ENCODE assay signal across 20 cellular contexts in genomic region chr4:5895287-5895686, GRCh38. TPM values are rescaled to one million over a fixed set of nuclear protein-coding genes. Genes with fewer than 3 reads are reported as not detected.
DNase-seq lines count a peak whose midpoint lies in the region; ATAC-seq and TF ChIP-seq lines count a peak whose summit lies in the region.
"Had no signal": no experiment of that assay in that cellular context is flagged by ENCODE, and none has a peak within 500 bp of the region (broad histone marks: within the 10 kb centered on the region; RNA-seq: fewer than 3 reads in every experiment).

No MANE protein-coding gene starts in this region.

- no peak for ATAC-seq in IMR-90 (ENCODE audit: low read depth)
- ATAC-seq: K562 had no signal

- H2BK5ac ChIP-seq in IMR-90 (ENCODE audit: low read depth, low read length, poor library complexity, severe bottlenecking): no peak overlapping the region

- TF ChIP-seq CTCF in IMR-90 (conservative IDR thresholded peaks at IDR 0.05; ENCODE audit: low read depth, low read length) (no peak), fibroblast of the aortic adventitia (IDR thresholded peaks at IDR 0.05; ENCODE audit: insufficient read depth, low read length) (no peak)

- H3K18ac ChIP-seq in IMR-90 (ENCODE audit: low read depth, low read length): no peak overlapping the region

- H3K27me3 ChIP-seq in IMR-90 (ENCODE audit: control insufficient read depth, insufficient read depth, low read length): peaks cover 57% of the 10 kb centered on the region

- CTCF ChIA-PET in IMR-90 (lab: Yijun Ruan, JAX): no interaction called here

- no peak for TF ChIP-seq RAD21 in IMR-90 (IDR thresholded peaks at IDR 0.05; ENCODE audit: low read length)

- dilution Hi-C loops in IMR-90 (cut with HindIII; ENCODE audit: low sequenced_read_pairs, unreplicated experiment): no loop called here

- no peaks in the 10 kb centered on the region for H3K9me1 ChIP-seq in IMR-90 (ENCODE audit: insufficient read depth, low read length)

- no peak overlapping the region for H3K4ac ChIP-seq in IMR-90 (ENCODE audit: low read depth, low read length)

- H2AFZ ChIP-seq in IMR-90 (replicated peaks; ENCODE audit: low read length, poor library complexity): no peak overlapping the region

- H3K23ac ChIP-seq in IMR-90 (ENCODE audit: low read depth, low read length): no peak overlapping the region

- no TSS peak for BruUV-seq in IMR-90 (replicated peaks; lab: Mats Ljungman, UMichigan)

- H3K4me1 ChIP-seq in IMR-90 (ENCODE audit: control insufficient read depth, insufficient read depth, low read length): no peaks in the 10 kb centered on the region

- DNase-seq in DMS 273 (lab: John Stamatoyannopoulos, UW; ENCODE audit: unreplicated experiment): peak; percentile 8
- DNase-seq in DMS 273 treated with DMSO at 0.1 percent for 48 hours (lab: John Stamatoyannopoulos, UW): no peak
- peak; percentile 5 for DNase-seq in IMR-90
- DNase-seq in fibroblast of the aortic adventitia (ENCODE audit: low read depth): peak; percentile 19
- DNase-seq in occipital lobe (lab: John Stamatoyannopoulos, UW): peak; percentile 37
- DNase-seq in cerebellar cortex (ENCODE audit: low spot score): no peak
- no peak for DNase-seq in NCI-H748 treated with DMSO at 0.1 percent for 48 hours (lab: John Stamatoyannopoulos, UW)
- DNase-seq in NCI-H446 (lab: John Stamatoyannopoulos, UW): no peak
- DNase-seq: BE2C; Calu3; CD4-positive, alpha-beta memory T cell; NCI-H1417 treated with DMSO at 0.1 percent for 48 hours; NCI-H1930; NCI-H2171; NCI-H526 treated with DMSO at 0.1 percent for 48 hours; Right ventricle myocardium superior had no signal

- no peak for TF ChIP-seq POLR2A in IMR-90 (IDR thresholded peaks at IDR 0.05; ENCODE audit: low read depth, low read length)

- H3K27ac ChIP-seq in IMR-90 (ENCODE audit: insufficient read depth, low read length): no peak overlapping the region
- H3K27ac ChIP-seq: 22Rv1, SK-N-MC had no signal

- H3K79me1 ChIP-seq in IMR-90 (ENCODE audit: low read depth in 1 of 2, low read length in 2 of 2): no peaks in the 10 kb centered on the region

- H3K56ac ChIP-seq in IMR-90 (ENCODE audit: extremely low read depth, insufficient read depth, low read length): no peak overlapping the region

- no peaks in the 10 kb centered on the region for H3K36me3 ChIP-seq in IMR-90 (ENCODE audit: control insufficient read depth, insufficient read depth, low read length)
- H3K36me3 ChIP-seq: BE2C had no signal

- intact Hi-C loops in IMR-90 (cut with micrococcal nuclease): no loop called here

- H2AK5ac ChIP-seq in IMR-90 (ENCODE audit: low read depth, low read length): no peak overlapping the region

- no peak overlapping the region for H2BK15ac ChIP-seq in IMR-90 (ENCODE audit: low read depth, low read length)

- POLR2A ChIA-PET in IMR-90 (lab: Charles Lee; ENCODE audit: unreplicated experiment): no interaction called here

- in situ Hi-C loops in IMR-90 (cut with MboI; ENCODE audit: low sequenced_read_pairs): no loop called here

- no peak overlapping the region for H4K8ac ChIP-seq in IMR-90 (ENCODE audit: low read depth in 2 of 2, low read length in 2 of 2)

- H3K14ac ChIP-seq in IMR-90 (replicated peaks; ENCODE audit: low read depth, low read length): no peak overlapping the region

- H3K4me2 ChIP-seq in IMR-90 (ENCODE audit: low read depth, low read length): no peak overlapping the region

- no peak overlapping the region for H4K5ac ChIP-seq in IMR-90 (ENCODE audit: low read depth, low read length)

- H4K91ac ChIP-seq in IMR-90 (ENCODE audit: insufficient read depth, low read depth, low read length): no peak overlapping the region

- no peak overlapping the region for H2BK120ac ChIP-seq in IMR-90 (ENCODE audit: low read depth, low read length)

- peaks cover 5% of the 10 kb centered on the region; the same call in 1 of the 2 replicates for H3K9me3 ChIP-seq in IMR-90 (ENCODE audit: control insufficient read depth, insufficient read depth, low read length)
- H3K9me3 ChIP-seq: BE2C had no signal

- H2BK20ac ChIP-seq in IMR-90 (ENCODE audit: low read depth, low read length): no peak overlapping the region

- H3K4me3 ChIP-seq in IMR-90 (ENCODE audit: insufficient read depth, low read depth, low read length) (no peak overlapping the region), fibroblast of the aortic adventitia (ENCODE audit: low read depth, low read length) (no peak overlapping the region)
- H3K4me3 ChIP-seq: K562, SK-N-MC had no signal

- H4K20me1 ChIP-seq in IMR-90 (ENCODE audit: insufficient read depth, low read length): no peaks in the 10 kb centered on the region; the same call in 1 of the 2 replicates

- H2AK9ac ChIP-seq in IMR-90 (replicated peaks; ENCODE audit: low read depth, low read length, poor library complexity): no peak overlapping the region

- 0% methylated on average over 1 of the region's 4 CpGs; no CpG with 5 or more reads in 1 of the 2 experiments for WGBS in IMR-90 (ENCODE audit: extremely low coverage in 2 of 2, insufficient read length in 1 of 2), 2 experiments

- H3K9ac ChIP-seq in IMR-90 (ENCODE audit: low read depth, low read length): no peak overlapping the region

TF ChIP-seq in IMR-90, 13 proteins besides CTCF, POLR2A, EP300 and RAD21:
- TF ChIP-seq FOS (IDR thresholded peaks at IDR 0.05; ENCODE audit: low read depth, low read length) (no peak), SMC3 (IDR thresholded peaks at IDR 0.05; ENCODE audit: low read depth, low read length) (no peak), CHD1 (IDR thresholded peaks at IDR 0.05; ENCODE audit: low read depth, low read length) (no peak), RCOR1 (IDR thresholded peaks at IDR 0.05; ENCODE audit: insufficient replicate concordance, low read length) (no peak), MAZ (IDR thresholded peaks at IDR 0.05; ENCODE audit: borderline replicate concordance, low read depth, low read length) (no peak), ELK1 (IDR thresholded peaks at IDR 0.05; ENCODE audit: borderline replicate concordance, low read depth, low read length) (no peak), CEBPB (IDR thresholded peaks at IDR 0.05; ENCODE audit: low read depth, low read length) (no peak), USF2 (IDR thresholded peaks at IDR 0.05; ENCODE audit: low read depth, low read length) (no peak), RFX5 (IDR thresholded peaks at IDR 0.05; ENCODE audit: low read depth, low read length) (no peak), BHLHE40 (IDR thresholded peaks at IDR 0.05; ENCODE audit: low read depth, low read length) (no peak), NFE2L2 (IDR thresholded peaks at IDR 0.05; ENCODE audit: low read depth, low read length) (no peak), MAFK (IDR thresholded peaks at IDR 0.05; ENCODE audit: low read depth, low read length) (no peak), MXI1 (IDR thresholded peaks at IDR 0.05; ENCODE audit: borderline replicate concordance, low read depth, low read length) (no peak)

RNA-seq across cellular contexts. Expression of gene CRMP1, which starts 2.4 kb away (rescaled TPM):
- total RNA-seq in IMR-90 (2012; rRNA removed) (4.1 and 4.4 TPM in 2 replicates), fibroblast of the aortic adventitia (ENCODE audit: low replicate concordance) (not detected in 2 replicates), occipital lobe (555 TPM)
- polyA plus RNA-seq in IMR-90 (2012; rRNA removed): 6.8 and 7.4 TPM in 2 replicates
- polyA plus RNA-seq in IMR-90 (2012; cell fraction: cytosol; rRNA removed): 4.6 and 5.5 TPM in 2 replicates
- polyA plus RNA-seq in IMR-90 (2012; cell fraction: nucleus; rRNA removed; ENCODE audit: low replicate concordance): 3.6 and 5.0 TPM in 2 replicates
- total RNA-seq: Calu3; CD4-positive, alpha-beta memory T cell; OCI-LY7 had no signal
- polyA plus RNA-seq: CD4-positive, alpha-beta memory T cell had no signal

Comparison
In these comparisons a context has a peak if more than half of its experiments do, and no peak if none do; other contexts are left out.
1. DNase-seq: peak in DMS 273 (single experiment), IMR-90 (single experiment), fibroblast of the aortic adventitia (single experiment) and occipital lobe (single experiment); none in DMS 273 treated with DMSO at 0.1 percent for 48 hours (single experiment), cerebellar cortex (single experiment), NCI-H748 treated with DMSO at 0.1 percent for 48 hours (single experiment) and NCI-H446 (0 of 2).
2. RNA of gene CRMP1, which starts 2.4 kb away (total RNA-seq): 555 TPM in occipital lobe (single experiment); 4.1 to 4.4 TPM in IMR-90 and not detected in fibroblast of the aortic adventitia; every median in the first group is over 100 times any median in the second.